8 cellular contexts compared by ENCODE assay signal in genomic region chr2:37350034-37350433, GRCh38. TPM values are rescaled to one million over a fixed set of nuclear protein-coding genes. Genes with fewer than 3 reads are reported as not detected.
A peak's percentile ranks its signal among the peaks of the same experiment; 100 is the strongest.
DNase-seq lines count a peak whose midpoint lies in the region; ATAC-seq and TF ChIP-seq lines count a peak whose summit lies in the region.

No MANE protein-coding gene starts in this region.

- H3K4me2 ChIP-seq in DOHH2 (ENCODE audit: low read length): peak overlapping the region; percentile 21

- H3F3A ChIP-seq in DOHH2 (ENCODE audit: control insufficient read depth, insufficient read depth): 0 out of 2 replicates have a peak, but pooled peaks cover 2% of the 10 kb centered on the region

- TF ChIP-seq POLR2A in lower leg skin (IDR thresholded peaks at IDR 0.05): no peak

- no peaks in the 10 kb centered on the region for H4K20me1 ChIP-seq in DOHH2 (ENCODE audit: control insufficient read depth, insufficient read depth, low read depth, low read length)

- TF ChIP-seq CTCF in DOHH2 (IDR thresholded peaks at IDR 0.05; ENCODE audit: low read depth, low read length, poor library complexity, severe bottlenecking) (no peak), lower leg skin (IDR thresholded peaks at IDR 0.05) (no peak)

- H3K9me3 ChIP-seq in DOHH2 (ENCODE audit: control insufficient read depth, insufficient read depth, low read length): no peaks in the 10 kb centered on the region

- intact Hi-C loops in lower leg skin (cut with DNase I; ENCODE audit: low total_unique reads): no loop called here

- no peaks in the 10 kb centered on the region for H3K79me2 ChIP-seq in DOHH2 (ENCODE audit: control insufficient read depth, low read length)

- H3K36me3 ChIP-seq in DOHH2 (ENCODE audit: control insufficient read depth, low read length): no peaks in the 10 kb centered on the region

- no peak overlapping the region for H3K27ac ChIP-seq in DOHH2 (ENCODE audit: low read depth, low read length)

- no peak overlapping the region for H3K4me3 ChIP-seq in DOHH2 (ENCODE audit: low read length)
- H3K4me3 ChIP-seq in lower leg skin (ENCODE audit: low read depth, poor library complexity, severe bottlenecking): no peak overlapping the region

- DNase-seq in NCI-H510A treated with DMSO at 0.1 percent for 48 hours (lab: John Stamatoyannopoulos, UW) (peak; percentile 92), kidney glomerular epithelial cell (lab: John Stamatoyannopoulos, UW) (peak; percentile 94), lower leg skin (ENCODE audit: low spot score in 2 of 2) (no peak), GM19240 (ENCODE audit: insufficient read length, low spot score) (no peak), HPDE6-E6E7 (ENCODE audit: extremely low spot score) (no peak)
- DNase-seq in activated effector memory CD4-positive, alpha-beta T cell treated with Interleukin-2 at 50 U/mL for 16 hours: no peak

- H3K9me2 ChIP-seq in DOHH2 (replicated peaks; ENCODE audit: control insufficient read depth, low read length): no peaks in the 10 kb centered on the region

- H3K4me1 ChIP-seq in DOHH2 (ENCODE audit: control insufficient read depth, low read length): peaks cover 33% of the 10 kb centered on the region

- H3K27me3 ChIP-seq in DOHH2 (ENCODE audit: control insufficient read depth, low read length): no peaks in the 10 kb centered on the region

- ATAC-seq in HG03097 (IDR thresholded peaks at IDR 0.05; ENCODE audit: low FRiP score, unreplicated experiment): peak; percentile 60

- 37 to 40% methylated on average over 3 of the region's 3 CpGs for WGBS in lower leg skin, 2 donors

RNA-seq across cellular contexts. Expression of gene QPCT, which starts 5.6 kb away (rescaled TPM):
- 10 to 100 TPM; 33.4 to 88.1 (median 56.0) TPM for total RNA-seq in lower leg skin

RNA-seq across cellular contexts. Expression of gene PRKD3, which starts 25.4 kb away (rescaled TPM):
- 10 to 100 TPM; 24.8 to 38.4 (median 30.9) TPM for total RNA-seq in lower leg skin

Comparison
In these comparisons a context has a peak if more than half of its experiments do, and no peak if none do; other contexts are left out.
1. DNase-seq: peak in NCI-H510A treated with DMSO at 0.1 percent for 48 hours (single experiment) and kidney glomerular epithelial cell (single experiment); none in activated effector memory CD4-positive, alpha-beta T cell treated with Interleukin-2 at 50 U/mL for 16 hours (single experiment), lower leg skin (0 of 2), GM19240 (single experiment) and HPDE6-E6E7 (single experiment).